2 cellular contexts compared by ENCODE assay signal in the genomic region with DNA sequence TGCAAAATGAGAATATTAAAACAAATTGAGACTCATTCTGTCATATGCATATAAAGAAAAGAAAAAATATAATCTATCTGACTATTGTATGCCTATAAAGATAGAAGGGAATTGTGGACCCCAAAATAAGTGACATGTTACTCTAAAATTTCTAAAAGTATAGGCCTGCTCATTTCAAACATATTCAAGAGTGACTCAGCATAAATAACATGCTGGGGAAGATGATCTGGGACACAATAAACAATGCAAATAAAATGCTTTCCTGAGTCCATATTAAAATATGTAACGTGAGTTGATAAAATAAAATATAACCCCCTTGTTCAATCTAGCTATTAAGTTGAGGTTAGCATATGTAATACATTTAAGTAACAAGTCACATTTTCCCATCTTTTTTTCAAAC.
TF ChIP-seq lines count a peak whose summit lies in the region.

No MANE protein-coding gene starts in this region.

TF ChIP-seq in HepG2, 621 proteins besides CTCF, POLR2A, EP300 and RAD21:
- TF ChIP-seq MAFF (IDR thresholded peaks at IDR 0.05; ENCODE audit: low read depth, low read length) (0 out of 2 replicates have a peak, but pooled peaks have one; percentile 11), ZNF562 (CRISPR knock-in tag; IDR thresholded peaks at IDR 0.05; ENCODE audit: borderline replicate concordance) (no peak), DR1 (CRISPR knock-in tag; IDR thresholded peaks at IDR 0.05) (no peak), ZNF33A (CRISPR knock-in tag; IDR thresholded peaks at IDR 0.05; ENCODE audit: borderline replicate concordance) (no peak), ZFP36 (IDR thresholded peaks at IDR 0.05; ENCODE audit: borderline replicate concordance, low read depth, low read length, partially characterized antibody) (no peak), ZNF7 (CRISPR knock-in tag; IDR thresholded peaks at IDR 0.05) (no peak), HMG20A (CRISPR knock-in tag; IDR thresholded peaks at IDR 0.05; ENCODE audit: borderline replicate concordance) (no peak), MAFK (conservative IDR thresholded peaks at IDR 0.05 in 1 of 2, IDR thresholded peaks at IDR 0.05 in 1 of 2; ENCODE audit: low read length in 2 of 2) (0 out of 4 replicates have a peak, but pooled peaks of 1 of the 2 experiments have one; percentile 18), SMARCC2 (IDR thresholded peaks at IDR 0.05) (no peak), ZNF776 (CRISPR knock-in tag; IDR thresholded peaks at IDR 0.05) (no peak), ZMYM4 (CRISPR knock-in tag; IDR thresholded peaks at IDR 0.05) (no peak), RBM39 (IDR thresholded peaks at IDR 0.05; ENCODE audit: low read depth, low read length, poor library complexity, severe bottlenecking) (no peak), ZNF782 (CRISPR knock-in tag; IDR thresholded peaks at IDR 0.05; ENCODE audit: borderline replicate concordance) (no peak), ZNF709 (CRISPR knock-in tag; IDR thresholded peaks at IDR 0.05) (no peak), ZC3H4 (CRISPR knock-in tag; IDR thresholded peaks at IDR 0.05; ENCODE audit: borderline replicate concordance) (no peak), ISX (CRISPR knock-in tag; conservative IDR thresholded peaks at IDR 0.05) (no peak), NR3C1 (CRISPR knock-in tag; IDR thresholded peaks at IDR 0.05) (no peak), NFE2L2 (IDR thresholded peaks at IDR 0.05; ENCODE audit: low read length) (peak; percentile 87), ZNF292 (CRISPR knock-in tag; IDR thresholded peaks at IDR 0.05; ENCODE audit: borderline replicate concordance, low read depth) (no peak), SPEN (CRISPR knock-in tag; IDR thresholded peaks at IDR 0.05; ENCODE audit: low read depth) (no peak)
- TF ChIP-seq, protein P1, sequence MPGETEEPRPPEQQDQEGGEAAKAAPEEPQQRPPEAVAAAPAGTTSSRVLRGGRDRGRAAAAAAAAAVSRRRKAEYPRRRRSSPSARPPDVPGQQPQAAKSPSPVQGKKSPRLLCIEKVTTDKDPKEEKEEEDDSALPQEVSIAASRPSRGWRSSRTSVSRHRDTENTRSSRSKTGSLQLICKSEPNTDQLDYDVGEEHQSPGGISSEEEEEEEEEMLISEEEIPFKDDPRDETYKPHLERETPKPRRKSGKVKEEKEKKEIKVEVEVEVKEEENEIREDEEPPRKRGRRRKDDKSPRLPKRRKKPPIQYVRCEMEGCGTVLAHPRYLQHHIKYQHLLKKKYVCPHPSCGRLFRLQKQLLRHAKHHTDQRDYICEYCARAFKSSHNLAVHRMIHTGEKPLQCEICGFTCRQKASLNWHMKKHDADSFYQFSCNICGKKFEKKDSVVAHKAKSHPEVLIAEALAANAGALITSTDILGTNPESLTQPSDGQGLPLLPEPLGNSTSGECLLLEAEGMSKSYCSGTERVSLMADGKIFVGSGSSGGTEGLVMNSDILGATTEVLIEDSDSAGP (CRISPR knock-in tag; IDR thresholded peaks at IDR 0.05; ENCODE audit: borderline replicate concordance) = no peak

TF ChIP-seq in IMR-90, 13 proteins besides CTCF, POLR2A, EP300 and RAD21:
- peak; percentile 89 for TF ChIP-seq NFE2L2 (IDR thresholded peaks at IDR 0.05; ENCODE audit: low read depth, low read length)
- TF ChIP-seq, protein P2, sequence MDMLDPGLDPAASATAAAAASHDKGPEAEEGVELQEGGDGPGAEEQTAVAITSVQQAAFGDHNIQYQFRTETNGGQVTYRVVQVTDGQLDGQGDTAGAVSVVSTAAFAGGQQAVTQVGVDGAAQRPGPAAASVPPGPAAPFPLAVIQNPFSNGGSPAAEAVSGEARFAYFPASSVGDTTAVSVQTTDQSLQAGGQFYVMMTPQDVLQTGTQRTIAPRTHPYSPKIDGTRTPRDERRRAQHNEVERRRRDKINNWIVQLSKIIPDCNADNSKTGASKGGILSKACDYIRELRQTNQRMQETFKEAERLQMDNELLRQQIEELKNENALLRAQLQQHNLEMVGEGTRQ (IDR thresholded peaks at IDR 0.05; ENCODE audit: low read depth, low read length) = no peak
